8 cellular contexts compared by ENCODE assay signal in genomic region chr1:52725903-52726264, GRCh38. TPM values are rescaled to one million over a fixed set of nuclear protein-coding genes. Genes with fewer than 3 reads are reported as not detected.
A peak's percentile ranks its signal among the peaks of the same experiment; 100 is the strongest.
DNase-seq lines count a peak whose midpoint lies in the region; ATAC-seq and TF ChIP-seq lines count a peak whose summit lies in the region.

No MANE protein-coding gene starts in this region.

- H3K27ac ChIP-seq in skeletal muscle tissue (ENCODE audit: low read depth, low read length): no peak overlapping the region

- CTCF ChIA-PET in activated B cell treated with CpG ODN at 0.5 μM for 24 hours (lab: Charles Lee): interaction anchor here (1.0 to 1.9 kb wide), 3 partner anchors 23 to 27 kb away, joined by 4 to 6 read pairs (median 4); no protein-coding TSS in a partner anchor

- no peaks in the 10 kb centered on the region for H3K27me3 Mint-ChIP-seq in activated B cell treated with CpG ODN at 0.5 μM for 24 hours
- no peaks in the 10 kb centered on the region for H3K27me3 Mint-ChIP-seq in glutamatergic neuron (ENCODE audit: unreplicated experiment)

- peak overlapping the region; percentile 83 for H3K4me3 Mint-ChIP-seq in activated B cell treated with CpG ODN at 0.5 μM for 24 hours
- H3K4me3 Mint-ChIP-seq in glutamatergic neuron (ENCODE audit: unreplicated experiment): peak overlapping the region; percentile 76

- ATAC-seq in GM21528 (IDR thresholded peaks at IDR 0.05; ENCODE audit: low FRiP score, unreplicated experiment) (peak; percentile 9), activated B cell treated with CpG ODN at 0.5 μM for 24 hours (ENCODE audit: low read depth) (peak; percentile 5), HG03460 (IDR thresholded peaks at IDR 0.05; ENCODE audit: unreplicated experiment) (no peak), GM18868 (IDR thresholded peaks at IDR 0.05; ENCODE audit: unreplicated experiment) (no peak)

- H3K36me3 ChIP-seq in skeletal muscle tissue (ENCODE audit: control insufficient read depth in 3 of 3, insufficient read depth in 3 of 3, low read length in 3 of 3): no peaks in the 10 kb centered on the region

- H3K36me3 Mint-ChIP-seq in activated B cell treated with CpG ODN at 0.5 μM for 24 hours (ENCODE audit: low read depth) (peaks cover 2% of the 10 kb centered on the region), glutamatergic neuron (ENCODE audit: unreplicated experiment) (no peaks in the 10 kb centered on the region)

- H3K4me1 ChIP-seq in skeletal muscle tissue (ENCODE audit: control insufficient read depth in 3 of 3, insufficient read depth in 3 of 3, low read length in 3 of 3): peaks cover 10 to 19% (median 15%) of the 10 kb centered on the region in 3 donors

- H3K9ac ChIP-seq in skeletal muscle tissue (ENCODE audit: low read depth in 1 of 3, low read length in 3 of 3): peak overlapping the region; percentile 9 to 71 (median 41)

- no peak for TF ChIP-seq CTCF in activated B cell treated with CpG ODN at 0.5 μM for 24 hours (IDR thresholded peaks at IDR 0.05)
- no peak for TF ChIP-seq CTCF in glutamatergic neuron (IDR thresholded peaks at IDR 0.05; ENCODE audit: partially characterized antibody, unreplicated experiment)

- peak overlapping the region; percentile 80 for H3K27ac Mint-ChIP-seq in activated B cell treated with CpG ODN at 0.5 μM for 24 hours
- peak overlapping the region; percentile 28 for H3K27ac Mint-ChIP-seq in glutamatergic neuron (ENCODE audit: unreplicated experiment)

- H3K9me3 Mint-ChIP-seq in activated B cell treated with CpG ODN at 0.5 μM for 24 hours: no peaks in the 10 kb centered on the region
- peaks cover 3% of the 10 kb centered on the region for H3K9me3 Mint-ChIP-seq in glutamatergic neuron (ENCODE audit: unreplicated experiment)

- intact Hi-C loops in activated B cell treated with CpG ODN at 0.5 μM for 24 hours (cut with micrococcal nuclease): loop anchor here (1.0 to 5.0 kb wide), 8 partner anchors 23 to 1161 kb away; partner anchors contain the start of genes BTF3L4, COA7, CPT2 and ORC1

- H3K4me1 Mint-ChIP-seq in activated B cell treated with CpG ODN at 0.5 μM for 24 hours (peaks cover 35% of the 10 kb centered on the region), glutamatergic neuron (ENCODE audit: low read depth, unreplicated experiment) (peaks cover 7% of the 10 kb centered on the region)

- H3K27me3 ChIP-seq in skeletal muscle tissue (ENCODE audit: control insufficient read depth in 3 of 3, insufficient read depth in 3 of 3, low read length in 3 of 3): no peaks in the 10 kb centered on the region

- POLR2A ChIA-PET in activated B cell treated with CpG ODN at 0.5 μM for 24 hours (lab: Charles Lee): interaction anchor here (0.7 to 3.7 kb wide), 9 partner anchors 10 to 325 kb away, joined by 3 to 39 read pairs (median 4); partner anchors contain the start of genes TUT4 and ZYG11A

- peak overlapping the region; percentile 37 to 89 (median 69) for H3K4me3 ChIP-seq in skeletal muscle tissue (ENCODE audit: low read length in 3 of 3)

- no peaks in the 10 kb centered on the region for H3K9me3 ChIP-seq in skeletal muscle tissue (ENCODE audit: control insufficient read depth in 3 of 3, low read length in 3 of 3)

- no peak for DNase-seq in activated B cell treated with CpG ODN at 0.5 μM for 24 hours
- DNase-seq in glutamatergic neuron: no peak
- DNase-seq in SK-N-DZ (ENCODE audit: low spot score): no peak
- no peak for DNase-seq in AG08396 (ENCODE audit: low spot score)

RNA-seq across cellular contexts. Expression of gene ZYG11B, which starts 0.4 kb away (rescaled TPM):
- total RNA-seq in activated B cell treated with CpG ODN at 0.5 μM for 24 hours (14.9 and 17.3 TPM in 2 replicates), glutamatergic neuron (ENCODE audit: unreplicated experiment) (47.2 TPM), skeletal muscle tissue (51.7 TPM)
- 14.7 and 19.1 TPM in 2 replicates for polyA plus RNA-seq in SK-N-DZ (2014; cell fraction: cytosol; rRNA removed)
- polyA plus RNA-seq in SK-N-DZ (2014; cell fraction: nucleus; rRNA removed): 6.4 and 6.6 TPM in 2 replicates

RNA-seq across cellular contexts. Expression of gene COA7, which starts 27.7 kb away (rescaled TPM):
- 23.5 and 23.6 TPM in 2 replicates for total RNA-seq in activated B cell treated with CpG ODN at 0.5 μM for 24 hours
- 24.6 TPM for total RNA-seq in glutamatergic neuron (ENCODE audit: unreplicated experiment)
- total RNA-seq in skeletal muscle tissue: 12.0 TPM
- 18.9 and 19.2 TPM in 2 replicates for polyA plus RNA-seq in SK-N-DZ (2014; cell fraction: cytosol; rRNA removed)
- polyA plus RNA-seq in SK-N-DZ (2014; cell fraction: nucleus; rRNA removed): 4.9 TPM in 2 replicates

Comparison
In these comparisons a context has a peak if more than half of its experiments do, and no peak if none do; other contexts are left out.
1. ATAC-seq: peak in GM21528 (single experiment) and activated B cell treated with CpG ODN at 0.5 μM for 24 hours (single experiment); none in HG03460 (single experiment) and GM18868 (single experiment).